ENCODE assay signal across 20 cellular contexts in genomic region chr15:40149339-40149738, GRCh38.
"Had no signal": no experiment of that assay in that cellular context is flagged by ENCODE, and none has a peak within 500 bp of the region (broad histone marks: within the 10 kb centered on the region; RNA-seq: fewer than 3 reads in every experiment).

No MANE protein-coding gene starts in this region.

- H3K36me3 Mint-ChIP-seq: memory B cell had no signal

- H3K9me3 ChIP-seq: colonic mucosa, esophagus squamous epithelium, gastrocnemius medialis, heart right ventricle, left lung, lower lobe of right lung had no signal

- H3K4me3 Mint-ChIP-seq: dendritic cell treated with granulocyte-macrophage colony-stimulating factor and Interleukin-4, amounts not matched to agents 40 ng/mL and 50 ng/mL, for 4 days; effector memory CD8-positive, alpha-beta T cell; endodermal cell; memory B cell had no signal

- ATAC-seq: effector memory CD8-positive, alpha-beta T cell; heart right ventricle; left lung; left ventricle myocardium superior; lower lobe of right lung had no signal

- H3K27me3 Mint-ChIP-seq: memory B cell had no signal

- H3K27ac Mint-ChIP-seq: dendritic cell treated with granulocyte-macrophage colony-stimulating factor and Interleukin-4, amounts not matched to agents 40 ng/mL and 50 ng/mL, for 4 days; effector memory CD8-positive, alpha-beta T cell; endodermal cell; memory B cell had no signal

- H3K36me3 ChIP-seq: colonic mucosa, esophagus squamous epithelium, gastrocnemius medialis, heart right ventricle, left lung, lower lobe of right lung had no signal

- H3K4me1 Mint-ChIP-seq: memory B cell had no signal

- H3K4me3 ChIP-seq: colonic mucosa, esophagus squamous epithelium, gastrocnemius medialis, heart right ventricle, left lung, lower lobe of right lung had no signal

- H3K27me3 ChIP-seq: colonic mucosa, esophagus squamous epithelium, gastrocnemius medialis, heart right ventricle, left lung had no signal

- DNase-seq: colonic mucosa; cortex of kidney; effector CD8-positive, alpha-beta T cell; effector memory CD8-positive, alpha-beta T cell; esophagus squamous epithelium; foreskin fibroblast; foreskin melanocyte; glutamatergic neuron; heart right ventricle; hippocampal formation; left cardiac atrium; left lung; left ventricle myocardium superior; lower lobe of right lung; mesendoderm; midbrain had no signal

- H3K4me1 ChIP-seq: colonic mucosa, heart right ventricle, lower lobe of right lung had no signal

- H3K9me3 Mint-ChIP-seq: dendritic cell treated with granulocyte-macrophage colony-stimulating factor and Interleukin-4, amounts not matched to agents 40 ng/mL and 50 ng/mL, for 4 days; effector memory CD8-positive, alpha-beta T cell; endodermal cell; memory B cell had no signal

- H3K27ac ChIP-seq: colonic mucosa, esophagus squamous epithelium, heart right ventricle, left lung, lower lobe of right lung had no signal
